10 cellular contexts compared by ENCODE assay signal in the genomic region with DNA sequence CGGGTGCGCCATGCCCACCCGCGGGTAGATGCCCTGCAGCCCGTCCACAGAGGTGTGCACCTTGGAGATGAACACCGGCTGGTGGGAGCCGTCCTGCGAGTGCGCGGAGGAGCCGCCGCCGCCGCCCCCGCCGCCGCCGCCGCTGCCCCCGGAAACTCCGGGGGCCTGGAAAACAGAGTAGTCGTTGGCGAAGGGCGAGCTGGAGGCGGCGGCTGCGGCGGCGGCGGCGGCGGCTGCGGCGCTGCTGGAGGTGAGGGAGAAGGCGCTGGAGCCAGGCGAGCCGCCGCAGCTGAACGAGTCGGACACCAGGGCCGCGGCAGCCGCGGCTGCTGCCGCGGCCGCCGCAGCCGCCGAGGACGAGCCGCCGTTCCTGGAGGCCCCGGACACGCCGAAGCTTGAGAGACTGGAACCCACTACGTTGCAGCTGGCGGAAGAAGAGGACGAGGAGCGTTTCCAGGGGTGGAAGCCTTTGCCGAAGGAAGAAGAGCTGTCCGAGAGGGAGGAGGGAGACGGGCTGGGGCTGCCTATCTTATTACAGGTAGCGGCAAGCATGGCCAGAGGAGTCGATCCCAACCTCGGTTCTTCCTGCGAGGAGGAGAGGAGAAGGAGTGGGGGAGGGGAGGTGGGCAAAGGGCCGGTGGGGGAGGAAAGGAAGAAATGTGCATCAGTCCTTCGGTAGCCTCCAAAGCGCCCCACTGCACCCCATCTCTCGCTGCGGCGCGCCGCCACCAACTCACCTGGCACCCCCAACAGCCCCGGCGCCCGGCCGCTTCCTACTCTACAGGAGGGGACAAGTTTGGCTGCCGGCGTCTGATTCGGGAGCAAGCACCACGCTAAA. TPM values are rescaled to one million over a fixed set of nuclear protein-coding genes. Genes with fewer than 3 reads are reported as not detected.
DNase-seq lines count a peak whose midpoint lies in the region; ATAC-seq and TF ChIP-seq lines count a peak whose summit lies in the region.
"Had no signal": no experiment of that assay in that cellular context is flagged by ENCODE, and none has a peak within 500 bp of the region (broad histone marks: within the 10 kb centered on the region; RNA-seq: fewer than 3 reads in every experiment).

No MANE protein-coding gene starts in this region.

- H3K23ac ChIP-seq in trophoblast cell (ENCODE audit: low read length): no peak overlapping the region

- no peak overlapping the region for H4K8ac ChIP-seq in trophoblast cell (ENCODE audit: low read depth, low read length)

- H4K91ac ChIP-seq in trophoblast cell (ENCODE audit: low read depth, low read length): no peak overlapping the region

- H3K9ac ChIP-seq in PC-3 (ENCODE audit: low read length) (no peak overlapping the region), trophoblast cell (ENCODE audit: low read length) (no peak overlapping the region)

- no peak overlapping the region for H3K4ac ChIP-seq in trophoblast cell (ENCODE audit: low read depth, low read length)

- no peaks in the 10 kb centered on the region for H3K9me3 ChIP-seq in PC-3 (ENCODE audit: low read length)
- H3K9me3 ChIP-seq in trophoblast cell (ENCODE audit: insufficient read depth, low read depth, low read length): peaks cover 9% of the 10 kb centered on the region

- H3K4me1 ChIP-seq in PC-3 (ENCODE audit: insufficient read depth, low read length): no peaks in the 10 kb centered on the region
- peaks cover 14 to 17% of the 10 kb centered on the region in 2 experiments for H3K4me1 ChIP-seq in trophoblast cell (ENCODE audit: control insufficient read depth in 1 of 2, insufficient read depth in 2 of 2, low read length in 2 of 2)

- CTCF ChIA-PET in PC-3 (lab: Charles Lee): interaction anchor here (1.4 kb wide), 1 partner anchor 469 kb away, joined by 3 read pairs; no protein-coding TSS in a partner anchor

- H2BK12ac ChIP-seq in trophoblast cell (ENCODE audit: low read length): no peak overlapping the region

- H3K36me3 ChIP-seq in PC-3 (ENCODE audit: low read depth, low read length): no peaks in the 10 kb centered on the region
- H3K36me3 ChIP-seq in trophoblast cell (ENCODE audit: control insufficient read depth in 1 of 2, insufficient read depth in 2 of 2, low read length in 2 of 2): no peaks in the 10 kb centered on the region

- no peaks in the 10 kb centered on the region for H3F3A ChIP-seq in PC-3 (ENCODE audit: low read length, unreplicated experiment)

- no peak overlapping the region for H2AK5ac ChIP-seq in trophoblast cell (ENCODE audit: low read length)

- peaks cover 98% of the 10 kb centered on the region for H3K27me3 ChIP-seq in PC-3 (ENCODE audit: low read length)
- H3K27me3 ChIP-seq in trophoblast cell (ENCODE audit: insufficient read depth, low read length): peaks cover 58% of the 10 kb centered on the region

- H3K18ac ChIP-seq in trophoblast cell (ENCODE audit: low read length): no peak overlapping the region

- H2BK5ac ChIP-seq in trophoblast cell (ENCODE audit: low read depth, low read length, poor library complexity): no peak overlapping the region

- no peak overlapping the region for H4K12ac ChIP-seq in trophoblast cell (ENCODE audit: low read depth, low read length)

- H3K79me2 ChIP-seq in PC-3 (ENCODE audit: low read length): no peaks in the 10 kb centered on the region
- no peaks in the 10 kb centered on the region for H3K79me2 ChIP-seq in trophoblast cell (ENCODE audit: control insufficient read depth, insufficient read depth, low read length, poor library complexity)

- BruUV-seq in PC-3 (replicated peaks; lab: Mats Ljungman, UMichigan): no TSS peak

- ATAC-seq in PC-3 (peak; percentile 31), HG03025 (IDR thresholded peaks at IDR 0.05; ENCODE audit: low FRiP score, unreplicated experiment) (no peak), HG03469 (IDR thresholded peaks at IDR 0.05; ENCODE audit: unreplicated experiment) (no peak), HG03135 (IDR thresholded peaks at IDR 0.05; ENCODE audit: unreplicated experiment) (no peak)

- H2AFZ ChIP-seq in PC-3 (ENCODE audit: low read length): peak overlapping the region; percentile 57; the same call in 1 of the 2 replicates
- peak overlapping the region; percentile 70 for H2AFZ ChIP-seq in trophoblast cell (ENCODE audit: insufficient read depth, low read length, poor library complexity)

- no peaks in the 10 kb centered on the region for H3K79me1 ChIP-seq in trophoblast cell (ENCODE audit: low read length)

- H2BK120ac ChIP-seq in trophoblast cell (ENCODE audit: insufficient read depth, low read length, poor library complexity): no peak overlapping the region

- POLR2A ChIA-PET in PC-3 (lab: Charles Lee; ENCODE audit: unreplicated experiment): interaction anchor here (0.6 kb wide), 1 partner anchor 292 kb away, joined by 24 read pairs; no protein-coding TSS in a partner anchor

- H3K14ac ChIP-seq in trophoblast cell (ENCODE audit: low read length): no peak overlapping the region

- no peaks in the 10 kb centered on the region for H4K20me1 ChIP-seq in PC-3 (ENCODE audit: low read length)

- no peak for TF ChIP-seq POLR2A in erythroblast (IDR thresholded peaks at IDR 0.05; ENCODE audit: low read length)

- DNase-seq in NCI-H345 (lab: John Stamatoyannopoulos, UW) (peak; percentile 68), NCI-H345 treated with DMSO at 0.1 percent for 48 hours (lab: John Stamatoyannopoulos, UW; ENCODE audit: unreplicated experiment) (no peak), PC-3 (peak; percentile 21), erythroblast (lab: John Stamatoyannopoulos, UW) (peak; percentile 28 to 46), trophoblast cell (peak in 1 of 2 donors; percentile 29)
- DNase-seq: DND-41 had no signal

- TF ChIP-seq CTCF in PC-3 (conservative IDR thresholded peaks at IDR 0.05; ENCODE audit: low read depth, low read length): no peak

- H3K9me2 ChIP-seq in PC-3 (replicated peaks; ENCODE audit: low read length): no peaks in the 10 kb centered on the region

- H3K4me3 ChIP-seq in PC-3 (ENCODE audit: low read length) (peak overlapping the region; percentile 55), trophoblast cell (ENCODE audit: low read depth, low read length) (peak overlapping the region; percentile 28)

- WGBS in trophoblast cell (ENCODE audit: extremely low coverage, insufficient coverage, insufficient read length): no CpG with 5 or more reads among the region's 83 CpGs

- intact Hi-C loops in PC-3 (cut with micrococcal nuclease): no loop called here

- H3K27ac ChIP-seq in PC-3 (ENCODE audit: low read length): no peak overlapping the region
- H3K27ac ChIP-seq in trophoblast cell (ENCODE audit: low read depth, low read length): no peak overlapping the region

- H3K4me2 ChIP-seq in PC-3 (ENCODE audit: low read length) (peak overlapping the region; percentile 67), trophoblast cell (ENCODE audit: low read length) (peak overlapping the region; percentile 89)

RNA-seq across cellular contexts. Expression of a gene that starts 1.3 kb away (rescaled TPM):
- not detected in 2 replicates for total RNA-seq in PC-3 (2014; rRNA removed)
- 0.03 TPM in 1 of 2 replicates, not detected in the other for polyA plus RNA-seq in trophoblast cell (2013)
- total RNA-seq: T-helper 1 cell treated with Interleukin-12 subunit alpha and Interleukin-12 subunit beta and Interleukin-4 antibody, amounts not matched to agents 30 ng/mL and 1 ng/mL, for 36 hours had no signal
